In genomic region chr5:65037845-65038815, GRCh38 we compare ENCODE assay signal across 8 cellular contexts.
A peak's percentile ranks its signal among the peaks of the same experiment; 100 is the strongest.
DNase-seq lines count a peak whose midpoint lies in the region; ATAC-seq and TF ChIP-seq lines count a peak whose summit lies in the region.

No MANE protein-coding gene starts in this region.

- 63 to 69% methylated on average over 9 of the region's 9 CpGs for WGBS in thyroid gland, 2 donors

- ATAC-seq in GM19324 (IDR thresholded peaks at IDR 0.05; ENCODE audit: low FRiP score, unreplicated experiment) (no peak), HG03025 (IDR thresholded peaks at IDR 0.05; ENCODE audit: low FRiP score, unreplicated experiment) (no peak)

- H3K36me3 ChIP-seq in left ventricle myocardium inferior (no peaks in the 10 kb centered on the region), right atrium auricular region (no peaks in the 10 kb centered on the region), thyroid gland (no peaks in the 10 kb centered on the region)

- H3K27me3 ChIP-seq in left ventricle myocardium inferior (ENCODE audit: low read depth) (no peaks in the 10 kb centered on the region), right atrium auricular region (no peaks in the 10 kb centered on the region), thyroid gland (no peaks in the 10 kb centered on the region)

- DNase-seq in left ventricle myocardium inferior, result no peak
- DNase-seq in cardiac septum (ENCODE audit: low spot score), result no peak
- DNase-seq in SK-N-DZ (ENCODE audit: low spot score), result peak; percentile 25
- peak; percentile 66 for DNase-seq in right atrium auricular region (ENCODE audit: low spot score)
- DNase-seq in thyroid gland, result peak; percentile 13 to 18
- no peak for DNase-seq in NCI-H446 treated with DMSO at 0.1 percent for 48 hours (lab: John Stamatoyannopoulos, UW)

- no peak for TF ChIP-seq POLR2A in thyroid gland (IDR thresholded peaks at IDR 0.05)

- H3K4me1 ChIP-seq in left ventricle myocardium inferior, result peaks cover 68% of the 10 kb centered on the region
- H3K4me1 ChIP-seq in right atrium auricular region, result peaks cover 0 to 44% of the 10 kb centered on the region in 2 donors
- peaks cover 14 to 36% of the 10 kb centered on the region in 2 donors for H3K4me1 ChIP-seq in thyroid gland

- H3K9me3 ChIP-seq in left ventricle myocardium inferior (replicated peaks), result no peaks in the 10 kb centered on the region
- no peaks in the 10 kb centered on the region for H3K9me3 ChIP-seq in right atrium auricular region
- no peaks in the 10 kb centered on the region for H3K9me3 ChIP-seq in thyroid gland

- H3K27ac ChIP-seq in left ventricle myocardium inferior (replicated peaks) (peak overlapping the region; percentile 98), right atrium auricular region (peak overlapping the region; percentile 89 to 94), thyroid gland (peak overlapping the region in 1 of 3 donors; percentile 31)

- TF ChIP-seq CTCF in left ventricle myocardium inferior (IDR thresholded peaks at IDR 0.05; ENCODE audit: borderline replicate concordance) (peak; percentile 43), right atrium auricular region (IDR thresholded peaks at IDR 0.05) (peak in 1 of 2 donors; percentile 49), thyroid gland (IDR thresholded peaks at IDR 0.05) (peak in 4 of 6 experiments; percentile 27 to 43 (median 34))

- intact Hi-C loops in left ventricle myocardium inferior (cut with micrococcal nuclease) (loop anchor here (10.0 kb wide), 1 partner anchor 223 kb away; no protein-coding TSS in a partner anchor), cardiac septum (cut with DNase I) (loop anchor here (5.0 to 10.0 kb wide), 4 partner anchors 67 to 444 kb away; partner anchors contain the start of gene ADAMTS6), thyroid gland (cut with DNase I) (no loop called here)

- H3K4me3 ChIP-seq in left ventricle myocardium inferior (no peak overlapping the region), right atrium auricular region (no peak overlapping the region), thyroid gland (replicated peaks in 1 of 3) (no peak overlapping the region)

Comparison
In these comparisons a context has a peak if more than half of its experiments do, and no peak if none do; other contexts are left out.
1. DNase-seq: peak in SK-N-DZ (single experiment), right atrium auricular region (single experiment) and thyroid gland (2 of 2); none in left ventricle myocardium inferior (single experiment), cardiac septum (single experiment) and NCI-H446 treated with DMSO at 0.1 percent for 48 hours (single experiment).